ENCODE assay signal across 1 cellular context in the genomic region with DNA sequence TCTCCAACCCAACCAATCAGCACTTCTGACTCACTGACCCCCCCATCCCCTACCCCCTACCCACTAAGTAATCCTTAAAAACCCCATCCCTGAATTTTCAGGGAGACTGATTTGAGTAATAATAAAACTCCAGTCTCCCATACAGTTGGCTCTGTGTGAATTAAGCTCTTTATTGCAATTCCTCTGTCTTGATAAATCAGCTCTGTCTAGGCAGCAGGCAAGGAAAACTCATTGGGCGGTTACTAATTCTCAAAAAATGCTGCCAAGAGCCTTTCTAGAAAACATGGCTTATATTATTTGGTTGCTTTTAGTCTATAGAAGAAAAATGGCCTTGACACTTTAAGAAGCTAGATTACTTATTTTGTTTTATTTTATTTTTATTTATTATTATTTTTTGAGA.
TF ChIP-seq lines count a peak whose summit lies in the region.

No MANE protein-coding gene starts in this region.

TF ChIP-seq in SK-N-SH, 30 proteins besides CTCF, POLR2A, EP300 and RAD21 (continued from another document):
- TF ChIP-seq, protein P1, sequence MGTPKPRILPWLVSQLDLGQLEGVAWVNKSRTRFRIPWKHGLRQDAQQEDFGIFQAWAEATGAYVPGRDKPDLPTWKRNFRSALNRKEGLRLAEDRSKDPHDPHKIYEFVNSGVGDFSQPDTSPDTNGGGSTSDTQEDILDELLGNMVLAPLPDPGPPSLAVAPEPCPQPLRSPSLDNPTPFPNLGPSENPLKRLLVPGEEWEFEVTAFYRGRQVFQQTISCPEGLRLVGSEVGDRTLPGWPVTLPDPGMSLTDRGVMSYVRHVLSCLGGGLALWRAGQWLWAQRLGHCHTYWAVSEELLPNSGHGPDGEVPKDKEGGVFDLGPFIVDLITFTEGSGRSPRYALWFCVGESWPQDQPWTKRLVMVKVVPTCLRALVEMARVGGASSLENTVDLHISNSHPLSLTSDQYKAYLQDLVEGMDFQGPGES (IDR thresholded peaks at IDR 0.05; ENCODE audit: low read depth, low read length), result no peak
- TF ChIP-seq POLR2AphosphoS5 (IDR thresholded peaks at IDR 0.05; ENCODE audit: low read depth, low read length) (no peak), NFIC (IDR thresholded peaks at IDR 0.05; ENCODE audit: borderline replicate concordance) (no peak), EZH2phosphoT487 (IDR thresholded peaks at IDR 0.05; ENCODE audit: borderline replicate concordance, low read depth) (no peak), TAF1 (IDR thresholded peaks at IDR 0.05; ENCODE audit: borderline replicate concordance, low read depth, low read length) (no peak), ELF1 (IDR thresholded peaks at IDR 0.05) (no peak), SMC3 (IDR thresholded peaks at IDR 0.05; ENCODE audit: low read depth, low read length) (no peak), TCF12 (IDR thresholded peaks at IDR 0.05) (no peak), FOXJ3 (CRISPR knock-in tag; IDR thresholded peaks at IDR 0.05) (no peak)
- TF ChIP-seq, protein P2, sequence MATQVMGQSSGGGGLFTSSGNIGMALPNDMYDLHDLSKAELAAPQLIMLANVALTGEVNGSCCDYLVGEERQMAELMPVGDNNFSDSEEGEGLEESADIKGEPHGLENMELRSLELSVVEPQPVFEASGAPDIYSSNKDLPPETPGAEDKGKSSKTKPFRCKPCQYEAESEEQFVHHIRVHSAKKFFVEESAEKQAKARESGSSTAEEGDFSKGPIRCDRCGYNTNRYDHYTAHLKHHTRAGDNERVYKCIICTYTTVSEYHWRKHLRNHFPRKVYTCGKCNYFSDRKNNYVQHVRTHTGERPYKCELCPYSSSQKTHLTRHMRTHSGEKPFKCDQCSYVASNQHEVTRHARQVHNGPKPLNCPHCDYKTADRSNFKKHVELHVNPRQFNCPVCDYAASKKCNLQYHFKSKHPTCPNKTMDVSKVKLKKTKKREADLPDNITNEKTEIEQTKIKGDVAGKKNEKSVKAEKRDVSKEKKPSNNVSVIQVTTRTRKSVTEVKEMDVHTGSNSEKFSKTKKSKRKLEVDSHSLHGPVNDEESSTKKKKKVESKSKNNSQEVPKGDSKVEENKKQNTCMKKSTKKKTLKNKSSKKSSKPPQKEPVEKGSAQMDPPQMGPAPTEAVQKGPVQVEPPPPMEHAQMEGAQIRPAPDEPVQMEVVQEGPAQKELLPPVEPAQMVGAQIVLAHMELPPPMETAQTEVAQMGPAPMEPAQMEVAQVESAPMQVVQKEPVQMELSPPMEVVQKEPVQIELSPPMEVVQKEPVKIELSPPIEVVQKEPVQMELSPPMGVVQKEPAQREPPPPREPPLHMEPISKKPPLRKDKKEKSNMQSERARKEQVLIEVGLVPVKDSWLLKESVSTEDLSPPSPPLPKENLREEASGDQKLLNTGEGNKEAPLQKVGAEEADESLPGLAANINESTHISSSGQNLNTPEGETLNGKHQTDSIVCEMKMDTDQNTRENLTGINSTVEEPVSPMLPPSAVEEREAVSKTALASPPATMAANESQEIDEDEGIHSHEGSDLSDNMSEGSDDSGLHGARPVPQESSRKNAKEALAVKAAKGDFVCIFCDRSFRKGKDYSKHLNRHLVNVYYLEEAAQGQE (IDR thresholded peaks at IDR 0.05; ENCODE audit: low read depth, low read length), result no peak
- TF ChIP-seq, protein P3, sequence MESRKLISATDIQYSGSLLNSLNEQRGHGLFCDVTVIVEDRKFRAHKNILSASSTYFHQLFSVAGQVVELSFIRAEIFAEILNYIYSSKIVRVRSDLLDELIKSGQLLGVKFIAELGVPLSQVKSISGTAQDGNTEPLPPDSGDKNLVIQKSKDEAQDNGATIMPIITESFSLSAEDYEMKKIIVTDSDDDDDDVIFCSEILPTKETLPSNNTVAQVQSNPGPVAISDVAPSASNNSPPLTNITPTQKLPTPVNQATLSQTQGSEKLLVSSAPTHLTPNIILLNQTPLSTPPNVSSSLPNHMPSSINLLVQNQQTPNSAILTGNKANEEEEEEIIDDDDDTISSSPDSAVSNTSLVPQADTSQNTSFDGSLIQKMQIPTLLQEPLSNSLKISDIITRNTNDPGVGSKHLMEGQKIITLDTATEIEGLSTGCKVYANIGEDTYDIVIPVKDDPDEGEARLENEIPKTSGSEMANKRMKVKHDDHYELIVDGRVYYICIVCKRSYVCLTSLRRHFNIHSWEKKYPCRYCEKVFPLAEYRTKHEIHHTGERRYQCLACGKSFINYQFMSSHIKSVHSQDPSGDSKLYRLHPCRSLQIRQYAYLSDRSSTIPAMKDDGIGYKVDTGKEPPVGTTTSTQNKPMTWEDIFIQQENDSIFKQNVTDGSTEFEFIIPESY (IDR thresholded peaks at IDR 0.05; ENCODE audit: borderline replicate concordance, low read depth), result no peak
- TF ChIP-seq, protein P4, sequence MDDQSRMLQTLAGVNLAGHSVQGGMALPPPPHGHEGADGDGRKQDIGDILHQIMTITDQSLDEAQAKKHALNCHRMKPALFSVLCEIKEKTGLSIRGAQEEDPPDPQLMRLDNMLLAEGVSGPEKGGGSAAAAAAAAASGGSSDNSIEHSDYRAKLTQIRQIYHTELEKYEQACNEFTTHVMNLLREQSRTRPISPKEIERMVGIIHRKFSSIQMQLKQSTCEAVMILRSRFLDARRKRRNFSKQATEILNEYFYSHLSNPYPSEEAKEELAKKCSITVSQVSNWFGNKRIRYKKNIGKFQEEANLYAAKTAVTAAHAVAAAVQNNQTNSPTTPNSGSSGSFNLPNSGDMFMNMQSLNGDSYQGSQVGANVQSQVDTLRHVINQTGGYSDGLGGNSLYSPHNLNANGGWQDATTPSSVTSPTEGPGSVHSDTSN (IDR thresholded peaks at IDR 0.05), result 0 out of 2 replicates have a peak, but pooled peaks have one; percentile 18
